Comparison of ENCODE assay signal across 17 cellular contexts in the genomic region with DNA sequence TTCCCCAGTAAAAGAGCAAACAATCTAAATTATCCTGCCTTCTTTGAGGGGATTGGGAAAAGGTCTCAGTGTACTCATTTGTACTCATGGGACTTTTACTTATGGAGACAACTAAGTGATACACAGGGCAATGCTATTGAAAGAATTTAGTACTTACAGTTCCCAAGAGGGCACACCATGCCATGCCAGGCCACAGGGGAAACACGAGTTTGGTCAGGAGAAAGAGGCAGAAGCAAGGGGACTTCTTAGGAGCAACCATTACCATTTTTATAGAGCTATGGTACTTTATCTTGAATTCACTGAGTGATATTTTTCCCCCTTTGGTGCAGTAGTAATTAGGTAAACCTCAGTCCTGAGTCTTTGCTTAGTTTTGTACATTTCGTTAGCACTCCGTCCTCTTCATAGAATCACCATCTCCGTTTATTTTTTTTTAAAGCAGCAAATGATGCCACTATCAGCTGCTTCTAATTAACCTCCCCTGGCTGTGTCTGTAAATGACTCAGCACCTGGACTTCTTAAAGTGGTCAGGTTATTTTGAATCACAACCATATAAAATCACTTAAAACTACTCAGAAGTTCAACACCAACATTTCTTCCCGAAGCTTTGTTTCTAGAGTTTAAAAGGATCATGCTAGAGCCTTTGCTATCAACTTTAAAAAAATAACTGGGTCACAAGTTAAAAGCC. TPM values are rescaled to one million over a fixed set of nuclear protein-coding genes. Genes with fewer than 3 reads are reported as not detected.
DNase-seq lines count a peak whose midpoint lies in the region; ATAC-seq and TF ChIP-seq lines count a peak whose summit lies in the region.
"Had no signal": no experiment of that assay in that cellular context is flagged by ENCODE, and none has a peak within 500 bp of the region (broad histone marks: within the 10 kb centered on the region; RNA-seq: fewer than 3 reads in every experiment).

No MANE protein-coding gene starts in this region.

- H2AK9ac ChIP-seq in IMR-90 (replicated peaks; ENCODE audit: low read depth, low read length, poor library complexity), result no peak overlapping the region

- no peak overlapping the region for H3K4me3 Mint-ChIP-seq in Calu3 (ENCODE audit: low read depth, unreplicated experiment)
- H3K4me3 Mint-ChIP-seq: dendritic cell treated with granulocyte-macrophage colony-stimulating factor and Interleukin-4, amounts not matched to agents 40 ng/mL and 50 ng/mL, for 4 days had no signal

- TF ChIP-seq CTCF in BJ (IDR thresholded peaks at IDR 0.05; ENCODE audit: insufficient read depth, low read depth, low read length) (no peak), IMR-90 (conservative IDR thresholded peaks at IDR 0.05; ENCODE audit: low read depth, low read length) (no peak), choroid plexus epithelial cell (conservative IDR thresholded peaks at IDR 0.05; ENCODE audit: low read depth, low read length) (no peak), prostate gland (IDR thresholded peaks at IDR 0.05) (no peak), Calu3 (IDR thresholded peaks at IDR 0.05; ENCODE audit: unreplicated experiment) (no peak), ascending aorta (IDR thresholded peaks at IDR 0.05) (no peak), GM20000 (IDR thresholded peaks at IDR 0.05; ENCODE audit: extremely low read depth, missing control alignments) (no peak)

- H3K9me3 ChIP-seq in IMR-90 (ENCODE audit: control insufficient read depth, insufficient read depth, low read length) (no peaks in the 10 kb centered on the region), prostate gland (no peaks in the 10 kb centered on the region), ascending aorta (no peaks in the 10 kb centered on the region)
- H3K9me3 ChIP-seq: BE2C had no signal

- in situ Hi-C loops in IMR-90 (cut with MboI; ENCODE audit: low sequenced_read_pairs), result no loop called here

- BruUV-seq in IMR-90 (replicated peaks; lab: Mats Ljungman, UMichigan) (no TSS peak), Calu3 (replicated peaks; lab: Mats Ljungman, UMichigan) (no TSS peak)

- no peak overlapping the region for H2BK20ac ChIP-seq in IMR-90 (ENCODE audit: low read depth, low read length)

- CTCF ChIA-PET in BJ (lab: Yijun Ruan, JAX), result interaction anchor here (0.7 to 1.3 kb wide), 2 partner anchors 128 to 673 kb away, joined by 3 read pairs; no protein-coding TSS in a partner anchor
- CTCF ChIA-PET in IMR-90 (lab: Yijun Ruan, JAX), result interaction anchor here (0.9 kb wide), 1 partner anchor 28 kb away, joined by 3 read pairs; no protein-coding TSS in a partner anchor
- CTCF ChIA-PET in Calu3 (lab: Charles Lee), result no interaction called here

- H3K4me1 Mint-ChIP-seq in Calu3 (ENCODE audit: low read depth, unreplicated experiment), result peaks cover 8% of the 10 kb centered on the region

- peak overlapping the region; percentile 47; the same call in 1 of the 2 replicates for H3K23ac ChIP-seq in IMR-90 (ENCODE audit: low read depth, low read length)

- H2AK5ac ChIP-seq in IMR-90 (ENCODE audit: low read depth, low read length), result no peak overlapping the region

- H3K4me3 ChIP-seq in BJ (ENCODE audit: low read depth, low read length) (no peak overlapping the region), IMR-90 (ENCODE audit: insufficient read depth, low read depth, low read length) (no peak overlapping the region), choroid plexus epithelial cell (ENCODE audit: low read depth, low read length) (no peak overlapping the region), prostate gland (no peak overlapping the region), ascending aorta (no peak overlapping the region)

- no peak overlapping the region for H3K27ac Mint-ChIP-seq in Calu3 (ENCODE audit: unreplicated experiment)
- H3K27ac Mint-ChIP-seq: dendritic cell treated with granulocyte-macrophage colony-stimulating factor and Interleukin-4, amounts not matched to agents 40 ng/mL and 50 ng/mL, for 4 days had no signal

- DNase-seq in BJ (ENCODE audit: low read depth), result peak; percentile 43
- DNase-seq in IMR-90, result peak; percentile 36
- peak; percentile 40 for DNase-seq in choroid plexus epithelial cell (ENCODE audit: low read depth)
- no peak for DNase-seq in prostate gland (ENCODE audit: low spot score)
- DNase-seq in Calu3, result no peak
- DNase-seq in ascending aorta (ENCODE audit: low spot score in 2 of 2), result no peak
- no peak for DNase-seq in GM20000 (ENCODE audit: low spot score)
- DNase-seq: activated effector memory CD4-positive, alpha-beta T cell treated with anti-CD3 and anti-CD28 coated beads, Interleukin-2, amount 50 U/mL, for 16 hours; anterior cingulate cortex; BE2C; erythroblast; hypothalamus; posterior cingulate gyrus; T-helper 2 cell had no signal

- H3K4me2 ChIP-seq in IMR-90 (ENCODE audit: low read depth, low read length), result no peak overlapping the region; the same call in 1 of the 2 replicates

- TF ChIP-seq POLR2A in IMR-90 (IDR thresholded peaks at IDR 0.05; ENCODE audit: low read depth, low read length) (no peak), prostate gland (IDR thresholded peaks at IDR 0.05) (no peak)

- H3K9ac ChIP-seq in IMR-90 (ENCODE audit: low read depth, low read length), result no peak overlapping the region

- H3K36me3 ChIP-seq in BJ (ENCODE audit: control insufficient read depth, insufficient read depth, low read length), result no peaks in the 10 kb centered on the region
- H3K36me3 ChIP-seq in IMR-90 (ENCODE audit: control insufficient read depth, insufficient read depth, low read length), result no peaks in the 10 kb centered on the region
- no peaks in the 10 kb centered on the region for H3K36me3 ChIP-seq in prostate gland
- H3K36me3 ChIP-seq in ascending aorta, result no peaks in the 10 kb centered on the region
- H3K36me3 ChIP-seq: BE2C had no signal

- H3K79me1 ChIP-seq in IMR-90 (ENCODE audit: low read depth in 1 of 2, low read length in 2 of 2), result no peaks in the 10 kb centered on the region

- dilution Hi-C loops in IMR-90 (cut with HindIII; ENCODE audit: low sequenced_read_pairs, unreplicated experiment), result no loop called here

- no peak for TF ChIP-seq RAD21 in IMR-90 (IDR thresholded peaks at IDR 0.05; ENCODE audit: low read length)

- intact Hi-C loops in IMR-90 (cut with micrococcal nuclease), result no loop called here
- intact Hi-C loops in prostate gland (cut with DNase I), result no loop called here
- intact Hi-C loops in Calu3 (cut with micrococcal nuclease; ENCODE audit: unreplicated experiment), result loop anchor here (10.0 kb wide), 1 partner anchor 293 kb away; no protein-coding TSS in a partner anchor
- intact Hi-C loops in ascending aorta (cut with DNase I), result no loop called here

- no peak overlapping the region for H3K27ac ChIP-seq in IMR-90 (ENCODE audit: insufficient read depth, low read length)
- peak overlapping the region; percentile 35 to 43 for H3K27ac ChIP-seq in prostate gland
- H3K27ac ChIP-seq in ascending aorta, result no peak overlapping the region

- ATAC-seq in IMR-90 (ENCODE audit: low read depth) (peak; percentile 11; the same call in 1 of the 2 replicates), HG02840 (IDR thresholded peaks at IDR 0.05; ENCODE audit: low FRiP score, unreplicated experiment) (no peak)
- ATAC-seq: activated CD4-positive, CD25-positive, alpha-beta regulatory T cell treated with anti-CD3 and anti-CD28 coated beads, Interleukin-2, amount 50 U/mL, for 24 hours had no signal

- H3K27me3 Mint-ChIP-seq in Calu3 (ENCODE audit: unreplicated experiment), result no peaks in the 10 kb centered on the region

- no peak overlapping the region for H3K14ac ChIP-seq in IMR-90 (replicated peaks; ENCODE audit: low read depth, low read length)

- H3K4ac ChIP-seq in IMR-90 (ENCODE audit: low read depth, low read length), result no peak overlapping the region

- no peak overlapping the region for H3K56ac ChIP-seq in IMR-90 (ENCODE audit: extremely low read depth, insufficient read depth, low read length)

- H4K20me1 ChIP-seq in IMR-90 (ENCODE audit: insufficient read depth, low read length), result no peaks in the 10 kb centered on the region

- peaks cover 7% of the 10 kb centered on the region for H3K36me3 Mint-ChIP-seq in Calu3 (ENCODE audit: insufficient read depth, unreplicated experiment)

- no peak overlapping the region for H4K8ac ChIP-seq in IMR-90 (ENCODE audit: low read depth in 2 of 2, low read length in 2 of 2)

- POLR2A ChIA-PET in BJ (lab: Charles Lee) (no interaction called here), IMR-90 (lab: Charles Lee; ENCODE audit: unreplicated experiment) (no interaction called here)

- no peak overlapping the region for H2BK15ac ChIP-seq in IMR-90 (ENCODE audit: low read depth, low read length)

- H3K27me3 ChIP-seq in BJ (ENCODE audit: control insufficient read depth, insufficient read depth, low read length), result no peaks in the 10 kb centered on the region
- H3K27me3 ChIP-seq in IMR-90 (ENCODE audit: control insufficient read depth, insufficient read depth, low read length), result no peaks in the 10 kb centered on the region
- H3K27me3 ChIP-seq in prostate gland (replicated peaks; ENCODE audit: insufficient read depth), result no peaks in the 10 kb centered on the region
- H3K27me3 ChIP-seq in ascending aorta, result no peaks in the 10 kb centered on the region
- H3K27me3 ChIP-seq: BE2C had no signal

- H2BK120ac ChIP-seq in IMR-90 (ENCODE audit: low read depth, low read length), result no peak overlapping the region

- H2BK5ac ChIP-seq in IMR-90 (ENCODE audit: low read depth, low read length, poor library complexity, severe bottlenecking), result no peak overlapping the region

- no peak overlapping the region for H2AFZ ChIP-seq in IMR-90 (replicated peaks; ENCODE audit: low read length, poor library complexity)

- no peaks in the 10 kb centered on the region for H3K9me3 Mint-ChIP-seq in Calu3 (ENCODE audit: low read depth, unreplicated experiment)
- H3K9me3 Mint-ChIP-seq: dendritic cell treated with granulocyte-macrophage colony-stimulating factor and Interleukin-4, amounts not matched to agents 40 ng/mL and 50 ng/mL, for 4 days had no signal

- H3K4me1 ChIP-seq in IMR-90 (ENCODE audit: control insufficient read depth, insufficient read depth, low read length) (no peaks in the 10 kb centered on the region), prostate gland (replicated peaks) (no peaks in the 10 kb centered on the region), ascending aorta (no peaks in the 10 kb centered on the region)

- H4K91ac ChIP-seq in IMR-90 (ENCODE audit: insufficient read depth, low read depth, low read length), result no peak overlapping the region

- no peaks in the 10 kb centered on the region for H3K9me1 ChIP-seq in IMR-90 (ENCODE audit: insufficient read depth, low read length)

- H4K5ac ChIP-seq in IMR-90 (ENCODE audit: low read depth, low read length), result no peak overlapping the region

- H3K18ac ChIP-seq in IMR-90 (ENCODE audit: low read depth, low read length), result 0 out of 2 replicates have a peak overlapping the region, but pooled peaks have one; percentile 37

- WGBS in IMR-90 (ENCODE audit: extremely low coverage in 2 of 2, insufficient read length in 1 of 2), 2 experiments, result no CpG with 5 or more reads among the region's 5 CpGs
- WGBS in prostate gland, result 55% methylated on average over 5 of the region's 5 CpGs

RNA-seq across cellular contexts. Expression of a gene that starts 5.9 kb away (rescaled TPM):
- polyA plus RNA-seq in BJ (2011; rRNA removed) (34.5 and 66.9 TPM in 2 replicates), IMR-90 (2012; rRNA removed) (52.7 and 54.8 TPM in 2 replicates)
- polyA minus RNA-seq in BJ (2011; rRNA and poly(A)+ RNA removed), result 11.8 and 16.9 TPM in 2 replicates
- total RNA-seq in IMR-90 (2012; rRNA removed) (82.8 and 87.1 TPM in 2 replicates), prostate gland (100 to 1,000 TPM in 1 of 2 donors, 10 to 100 TPM in 1; 60.9 to 110 TPM), Calu3 (2022) (34.3 and 36.0 TPM in 2 replicates), ascending aorta (36.4 TPM)
- 16.0 and 23.8 TPM in 2 replicates for polyA plus RNA-seq in IMR-90 (2012; cell fraction: cytosol; rRNA removed)
- polyA plus RNA-seq in IMR-90 (2012; cell fraction: nucleus; rRNA removed; ENCODE audit: low replicate concordance), result 5.5 and 36.4 TPM in 2 replicates

RNA-seq across cellular contexts. Expression of a gene that starts 52.2 kb away (rescaled TPM):
- polyA plus RNA-seq in BJ (2011; rRNA removed), result 22.6 and 46.2 TPM in 2 replicates
- polyA minus RNA-seq in BJ (2011; rRNA and poly(A)+ RNA removed), result 7.2 and 8.9 TPM in 2 replicates
- total RNA-seq in IMR-90 (2012; rRNA removed), result 55.0 and 71.9 TPM in 2 replicates
- 28.4 and 41.1 TPM in 2 replicates for polyA plus RNA-seq in IMR-90 (2012; rRNA removed)
- polyA plus RNA-seq in IMR-90 (2012; cell fraction: cytosol; rRNA removed), result 5.5 and 8.4 TPM in 2 replicates
- 2.2 and 18.7 TPM in 2 replicates for polyA plus RNA-seq in IMR-90 (2012; cell fraction: nucleus; rRNA removed; ENCODE audit: low replicate concordance)
- 10 to 100 TPM; 16.6 to 21.4 TPM for total RNA-seq in prostate gland
- 59.0 and 72.1 TPM in 2 replicates for total RNA-seq in Calu3 (2022)
- 66.9 TPM for total RNA-seq in ascending aorta

RNA-seq across cellular contexts. Expression of a gene that starts 52.3 kb away (rescaled TPM):
- polyA plus RNA-seq in BJ (2011; rRNA removed) (3.9 and 6.4 TPM in 2 replicates), IMR-90 (2012; rRNA removed) (3.0 and 4.8 TPM in 2 replicates)
- 2.4 and 2.7 TPM in 2 replicates for polyA minus RNA-seq in BJ (2011; rRNA and poly(A)+ RNA removed)
- total RNA-seq in IMR-90 (2012; rRNA removed) (7.2 and 15.6 TPM in 2 replicates), prostate gland (1 to 10 TPM; 2.6 to 3.5 TPM), Calu3 (2022) (28.1 and 38.0 TPM in 2 replicates), ascending aorta (0.64 TPM)
- 0.44 and 1.1 TPM in 2 replicates for polyA plus RNA-seq in IMR-90 (2012; cell fraction: cytosol; rRNA removed)
- polyA plus RNA-seq in IMR-90 (2012; cell fraction: nucleus; rRNA removed; ENCODE audit: low replicate concordance), result 0.71 and 4.1 TPM in 2 replicates

Comparison
In these comparisons a context has a peak if more than half of its experiments do, and no peak if none do; other contexts are left out.
1. DNase-seq: peak in BJ (single experiment), IMR-90 (single experiment) and choroid plexus epithelial cell (single experiment); none in prostate gland (single experiment), Calu3 (single experiment), ascending aorta (0 of 2) and GM20000 (single experiment).
2. H3K27ac ChIP-seq: peak in prostate gland (2 of 2); none in IMR-90 (single experiment) and ascending aorta (0 of 2).